Comparison of ENCODE assay signal across 12 cellular contexts in genomic region chr4:109276482-109277095, GRCh38. TPM values are rescaled to one million over a fixed set of nuclear protein-coding genes. Genes with fewer than 3 reads are reported as not detected.
DNase-seq lines count a peak whose midpoint lies in the region; ATAC-seq and TF ChIP-seq lines count a peak whose summit lies in the region.
"Had no signal": no experiment of that assay in that cellular context is flagged by ENCODE, and none has a peak within 500 bp of the region (broad histone marks: within the 10 kb centered on the region; RNA-seq: fewer than 3 reads in every experiment).

No MANE protein-coding gene starts in this region.

- WGBS in thyroid gland, 2 donors, result 90 to 97% methylated on average over 5 of the region's 5 CpGs
- 76% methylated on average over 5 of the region's 5 CpGs for WGBS in right lobe of liver (ENCODE audit: insufficient coverage, low coverage, low lambda C conversion rate, missing lambda C conversion rate)

- H3K4me1 ChIP-seq in thyroid gland, result no peaks in the 10 kb centered on the region
- no peaks in the 10 kb centered on the region for H3K4me1 ChIP-seq in right lobe of liver

- DNase-seq in thyroid gland (no peak), OCI-M1 (lab: John Stamatoyannopoulos, UW) (no peak), right lobe of liver (no peak), DMS114 treated with DMSO at 0.1 percent for 48 hours (lab: John Stamatoyannopoulos, UW; ENCODE audit: unreplicated experiment) (no peak)
- DNase-seq: PC-3; stimulated activated naive CD4-positive, alpha-beta T cell treated with Interleukin-2 at 50 U/mL for 16 hours; T1000 had no signal

- H3K27me3 ChIP-seq in thyroid gland, result no peaks in the 10 kb centered on the region
- no peaks in the 10 kb centered on the region for H3K27me3 ChIP-seq in right lobe of liver
- H3K27me3 ChIP-seq: neutrophil had no signal

- TF ChIP-seq POLR2A in GM18505 (IDR thresholded peaks at IDR 0.05; ENCODE audit: borderline replicate concordance, extremely low read depth, insufficient read depth, insufficient read length) (no peak), thyroid gland (IDR thresholded peaks at IDR 0.05) (no peak), right lobe of liver (IDR thresholded peaks at IDR 0.05) (no peak)

- ATAC-seq in GM18505 (IDR thresholded peaks at IDR 0.05; ENCODE audit: unreplicated experiment) (peak; percentile 61), GM19397 (IDR thresholded peaks at IDR 0.05; ENCODE audit: unreplicated experiment) (peak; percentile 53), HG02884 (IDR thresholded peaks at IDR 0.05; ENCODE audit: unreplicated experiment) (peak; percentile 52), HG03575 (IDR thresholded peaks at IDR 0.05; ENCODE audit: extremely low read depth, insufficient number of reproducible peaks, low FRiP score, unreplicated experiment) (peak; percentile 41), right lobe of liver (no peak)
- ATAC-seq: PC-3 had no signal

- H3K27ac ChIP-seq in thyroid gland (no peak overlapping the region), right lobe of liver (no peak overlapping the region)
- H3K27ac ChIP-seq: neutrophil had no signal

- H3K9me3 ChIP-seq in thyroid gland (no peaks in the 10 kb centered on the region), right lobe of liver (no peaks in the 10 kb centered on the region)
- H3K9me3 ChIP-seq: neutrophil had no signal

- no peak overlapping the region for H3K4me3 ChIP-seq in thyroid gland (replicated peaks in 1 of 3)
- H3K4me3 ChIP-seq in right lobe of liver, result no peak overlapping the region

- TF ChIP-seq CTCF in thyroid gland (IDR thresholded peaks at IDR 0.05) (no peak), right lobe of liver (IDR thresholded peaks at IDR 0.05) (no peak)

- H3K36me3 ChIP-seq in thyroid gland, result no peaks in the 10 kb centered on the region
- no peaks in the 10 kb centered on the region for H3K36me3 ChIP-seq in right lobe of liver
- H3K36me3 ChIP-seq: neutrophil had no signal

- intact Hi-C loops in thyroid gland (cut with DNase I) (no loop called here), right lobe of liver (cut with DNase I) (no loop called here)

RNA-seq across cellular contexts. Expression of gene COL25A1, which starts 25.9 kb away (rescaled TPM):
- total RNA-seq in thyroid gland (10 to 100 TPM in 1 of 4 donors, 1 to 10 TPM in 3; 5.5 to 21.0 (median 7.1) TPM), right lobe of liver (1 to 10 TPM in 3 of 6 experiments, under 1 TPM in 3; 0.06 to 4.8 (median 1.3) TPM)
- total RNA-seq: PC-3 had no signal

Comparison
In these comparisons a context has a peak if more than half of its experiments do, and no peak if none do; other contexts are left out.
1. ATAC-seq: peak in GM18505 (single experiment), GM19397 (single experiment), HG02884 (single experiment) and HG03575 (single experiment); none in right lobe of liver (0 of 4).